19 cellular contexts compared by ENCODE assay signal in the genomic region with DNA sequence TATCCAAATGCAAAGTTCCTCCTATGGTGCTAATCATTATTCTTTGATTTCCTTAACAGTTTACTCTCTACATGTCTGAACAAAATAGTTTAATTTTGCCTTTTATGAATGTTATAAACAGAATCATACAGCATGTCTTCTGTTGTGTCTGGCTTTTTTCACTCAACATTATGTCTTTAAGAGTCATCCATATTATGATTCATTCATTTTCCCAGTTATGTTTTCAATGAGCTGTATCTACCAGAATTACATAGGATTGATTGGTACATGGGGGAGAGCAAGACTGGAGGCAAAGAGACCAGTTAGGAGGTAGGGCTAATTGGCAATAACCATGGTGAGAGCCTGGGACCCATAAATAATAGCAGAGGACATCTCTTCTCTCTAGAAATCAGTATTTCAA. TPM values are rescaled to one million over a fixed set of nuclear protein-coding genes. Genes with fewer than 3 reads are reported as not detected.
DNase-seq lines count a peak whose midpoint lies in the region; ATAC-seq, FAIRE-seq and TF ChIP-seq lines count a peak whose summit lies in the region.
"Had no signal": no experiment of that assay in that cellular context is flagged by ENCODE, and none has a peak within 500 bp of the region (broad histone marks: within the 10 kb centered on the region; RNA-seq: fewer than 3 reads in every experiment).

No MANE protein-coding gene starts in this region.

- no peak for TF ChIP-seq CTCF in PC-9 (conservative IDR thresholded peaks at IDR 0.05)
- TF ChIP-seq CTCF in endothelial cell of umbilical vein (IDR thresholded peaks at IDR 0.05; ENCODE audit: extremely low read depth in 1 of 2, insufficient read depth in 1 of 2, low read depth in 1 of 2, low read length in 2 of 2), result no peak
- no peak for TF ChIP-seq CTCF in osteocyte (IDR thresholded peaks at IDR 0.05)
- no peak for TF ChIP-seq CTCF in right lobe of liver (IDR thresholded peaks at IDR 0.05)

- no peaks in the 10 kb centered on the region for H3K9me2 ChIP-seq in PC-9 (ENCODE audit: insufficient read depth)

- H3K4me3 ChIP-seq in PC-9, result no peak overlapping the region
- no peak overlapping the region for H3K4me3 ChIP-seq in endothelial cell of umbilical vein (replicated peaks in 1 of 3; ENCODE audit: insufficient read depth in 1 of 3, low read depth in 1 of 3, low read length in 3 of 3)
- no peak overlapping the region for H3K4me3 ChIP-seq in right lobe of liver
- H3K4me3 ChIP-seq: adrenal gland, dorsolateral prefrontal cortex, testis had no signal

- no peaks in the 10 kb centered on the region for H3K9me1 ChIP-seq in endothelial cell of umbilical vein (replicated peaks; ENCODE audit: control insufficient read depth, extremely low read depth, insufficient read depth, low read length)

- no peak overlapping the region for H3K4me3 Mint-ChIP-seq in osteocyte (ENCODE audit: unreplicated experiment)
- H3K4me3 Mint-ChIP-seq: CD8-positive, alpha-beta memory T cell had no signal

- H3K36me3 ChIP-seq in PC-9 (ENCODE audit: low read depth) (no peaks in the 10 kb centered on the region), endothelial cell of umbilical vein (ENCODE audit: control insufficient read depth in 2 of 2, extremely low read depth in 1 of 2, insufficient read depth in 2 of 2, low read length in 2 of 2) (no peaks in the 10 kb centered on the region), right lobe of liver (no peaks in the 10 kb centered on the region)
- H3K36me3 ChIP-seq: adrenal gland, neutrophil had no signal

- H3K4me1 ChIP-seq in PC-9 (replicated peaks; ENCODE audit: insufficient read depth) (peaks cover 37% of the 10 kb centered on the region), endothelial cell of umbilical vein (ENCODE audit: control insufficient read depth, extremely low read depth, insufficient read depth, low read length) (peaks cover 28% of the 10 kb centered on the region), right lobe of liver (peaks cover 0 to 6% (median 0%) of the 10 kb centered on the region in 4 donors)
- H3K4me1 ChIP-seq: adrenal gland, testis had no signal

- H2AFZ ChIP-seq in PC-9 (no peak overlapping the region), endothelial cell of umbilical vein (ENCODE audit: low read depth, low read length) (no peak overlapping the region)

- H3K27me3 ChIP-seq in PC-9 (ENCODE audit: insufficient read depth, low read depth), result no peaks in the 10 kb centered on the region
- no peaks in the 10 kb centered on the region for H3K27me3 ChIP-seq in endothelial cell of umbilical vein (ENCODE audit: control insufficient read depth in 2 of 2, insufficient read depth in 2 of 2, low read length in 2 of 2)
- no peaks in the 10 kb centered on the region for H3K27me3 ChIP-seq in right lobe of liver
- H3K27me3 ChIP-seq: adrenal gland, neutrophil, testis had no signal

- no peaks in the 10 kb centered on the region for H3K27me3 Mint-ChIP-seq in osteocyte (ENCODE audit: unreplicated experiment)
- H3K27me3 Mint-ChIP-seq: CD8-positive, alpha-beta memory T cell had no signal

- intact Hi-C loops in PC-9 (cut with micrococcal nuclease; ENCODE audit: unreplicated experiment) (no loop called here), endothelial cell of umbilical vein (cut with micrococcal nuclease) (loop anchor here (1.0 kb wide), 1 partner anchor 16 kb away; no protein-coding TSS in a partner anchor), right lobe of liver (cut with DNase I) (no loop called here)

- peaks cover 7% of the 10 kb centered on the region for H3F3A ChIP-seq in PC-9 (ENCODE audit: insufficient read depth, low read depth)

- CTCF ChIA-PET in PC-9 (lab: Charles Lee), result no interaction called here
- CTCF ChIA-PET in endothelial cell of umbilical vein (lab: Charles Lee), result interaction anchor here (0.7 to 2.1 kb wide), 5 partner anchors 10 to 102 kb away, joined by 3 to 17 read pairs (median 4); a partner anchor contains a TSS

- no peak for FAIRE-seq in endothelial cell of umbilical vein (lab: Jason Lieb, UNC)
- FAIRE-seq: GM12891 had no signal

- ATAC-seq in activated CD4-positive, CD25-positive, alpha-beta regulatory T cell treated with anti-CD3 and anti-CD28 coated beads, Interleukin-2, amount 50 U/mL, for 24 hours, result no peak
- no peak for ATAC-seq in right lobe of liver

- H3K79me2 ChIP-seq in PC-9 (ENCODE audit: low read depth) (no peaks in the 10 kb centered on the region), endothelial cell of umbilical vein (ENCODE audit: control insufficient read depth, insufficient read depth, low read length) (no peaks in the 10 kb centered on the region)

- TF ChIP-seq POLR2A in endothelial cell of umbilical vein (IDR thresholded peaks at IDR 0.05; ENCODE audit: low read depth, low read length) (no peak), right lobe of liver (IDR thresholded peaks at IDR 0.05) (no peak)

- POLR2A ChIA-PET in PC-9 (lab: Charles Lee; ENCODE audit: unreplicated experiment) (interaction anchor here (0.6 to 1.2 kb wide), 4 partner anchors 15 to 93 kb away, joined by 3 to 16 read pairs (median 4); no protein-coding TSS in a partner anchor), endothelial cell of umbilical vein (lab: Charles Lee) (interaction anchor here (0.6 to 1.5 kb wide), 2 partner anchors 14 to 15 kb away, joined by 5 to 9 read pairs; no protein-coding TSS in a partner anchor)

- peak overlapping the region; percentile 28; the same call in 1 of the 2 replicates for H3K4me2 ChIP-seq in PC-9
- peak overlapping the region; percentile 91 for H3K4me2 ChIP-seq in endothelial cell of umbilical vein (ENCODE audit: insufficient read depth, low read length)

- H3K36me3 Mint-ChIP-seq in osteocyte (ENCODE audit: unreplicated experiment), result no peaks in the 10 kb centered on the region
- H3K36me3 Mint-ChIP-seq: CD8-positive, alpha-beta memory T cell had no signal

- dilution Hi-C loops in endothelial cell of umbilical vein (cut with MboI; ENCODE audit: extremely low pct_ligation_motif_present, low sequenced_read_pairs), result no loop called here

- H3K9me3 ChIP-seq in PC-9 (ENCODE audit: insufficient read depth, low read depth), result no peaks in the 10 kb centered on the region
- no peaks in the 10 kb centered on the region for H3K9me3 ChIP-seq in endothelial cell of umbilical vein (replicated peaks; ENCODE audit: control insufficient read depth, insufficient read depth, low read length)
- H3K9me3 ChIP-seq in right lobe of liver, result no peaks in the 10 kb centered on the region
- H3K9me3 ChIP-seq: adrenal gland, neutrophil, testis had no signal

- H4K20me1 ChIP-seq in PC-9 (ENCODE audit: insufficient read depth) (no peaks in the 10 kb centered on the region), endothelial cell of umbilical vein (replicated peaks; ENCODE audit: control insufficient read depth, extremely low read depth, insufficient read depth, low read length) (no peaks in the 10 kb centered on the region)

- H3K27ac ChIP-seq in PC-9 (peak overlapping the region; percentile 53), endothelial cell of umbilical vein (ENCODE audit: insufficient read depth, low read depth, low read length) (peak overlapping the region; percentile 45), right lobe of liver (no peak overlapping the region)
- H3K27ac ChIP-seq: adrenal gland, dorsolateral prefrontal cortex, neutrophil, testis, VCaP had no signal

- BruUV-seq in PC-9 (replicated peaks; lab: Mats Ljungman, UMichigan) (no TSS peak), endothelial cell of umbilical vein (replicated peaks; lab: Mats Ljungman, UMichigan) (no TSS peak)

- H3K9me3 Mint-ChIP-seq in osteocyte (ENCODE audit: unreplicated experiment), result peaks cover 7% of the 10 kb centered on the region
- H3K9me3 Mint-ChIP-seq: CD8-positive, alpha-beta memory T cell had no signal

- H3K27ac Mint-ChIP-seq in osteocyte (ENCODE audit: unreplicated experiment), result peak overlapping the region; percentile 90

- H3K4me1 Mint-ChIP-seq in osteocyte (ENCODE audit: unreplicated experiment), result peaks cover 55% of the 10 kb centered on the region

- DNase-seq in ELR (ENCODE audit: low read depth), result peak; percentile 51
- no peak for DNase-seq in PC-9
- no peak for DNase-seq in endothelial cell of umbilical vein (ENCODE audit: low read depth, low spot score)
- no peak for DNase-seq in osteocyte (ENCODE audit: extremely low spot score, unreplicated experiment)
- DNase-seq in NCI-H2196 treated with DMSO at 0.1 percent for 48 hours (lab: John Stamatoyannopoulos, UW; ENCODE audit: unreplicated experiment), result no peak
- no peak for DNase-seq in right lobe of liver
- DNase-seq: activated CD4-positive, alpha-beta T cell treated with anti-CD3 and anti-CD28 coated beads, Interleukin-2, amount 50 U/mL, for 4 hours; activated CD8-positive, alpha-beta memory T cell treated with anti-CD3 and anti-CD28 coated beads, Interleukin-2, amount 50 U/mL, for 48 hours; activated gamma-delta T cell; adrenal gland; CD8-positive, alpha-beta memory T cell; dorsolateral prefrontal cortex; erythroblast; T-helper 2 cell; testis had no signal

- peak overlapping the region; percentile 32 for H3K9ac ChIP-seq in endothelial cell of umbilical vein (replicated peaks; ENCODE audit: extremely low read depth, insufficient read depth, low read length)

TF ChIP-seq in endothelial cell of umbilical vein, 7 proteins besides CTCF, POLR2A, EP300 and RAD21 (continues in another document):
- TF ChIP-seq POLR2AphosphoS5 (IDR thresholded peaks at IDR 0.05; ENCODE audit: insufficient read depth, low read depth, low read length), result no peak
- TF ChIP-seq MYC (IDR thresholded peaks at IDR 0.05; ENCODE audit: low read depth, low read length), result no peak
- no peak for TF ChIP-seq GATA2 (IDR thresholded peaks at IDR 0.05; ENCODE audit: insufficient read depth, insufficient read length, low read depth, low read length)
- TF ChIP-seq JUN (IDR thresholded peaks at IDR 0.05; ENCODE audit: borderline replicate concordance, insufficient read depth, insufficient read length, low read depth), result no peak
- TF ChIP-seq FOS (IDR thresholded peaks at IDR 0.05; ENCODE audit: borderline replicate concordance, insufficient read depth, low read length), result no peak
- TF ChIP-seq, protein P1, sequence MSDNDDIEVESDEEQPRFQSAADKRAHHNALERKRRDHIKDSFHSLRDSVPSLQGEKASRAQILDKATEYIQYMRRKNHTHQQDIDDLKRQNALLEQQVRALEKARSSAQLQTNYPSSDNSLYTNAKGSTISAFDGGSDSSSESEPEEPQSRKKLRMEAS (IDR thresholded peaks at IDR 0.05; ENCODE audit: insufficient read depth, insufficient read length), result no peak

RNA-seq across cellular contexts. Expression of a gene that starts 16.6 kb away (rescaled TPM):
- total RNA-seq in PC-9 (2021) (31.1 and 38.2 TPM in 2 replicates), endothelial cell of umbilical vein (26.6 and 27.5 TPM in 2 replicates), osteocyte (14.6 and 15.9 TPM in 2 replicates), right lobe of liver (10 to 100 TPM in 1 of 6 experiments, 1 to 10 TPM in 5; 2.4 to 17.6 (median 4.5) TPM)
- 7.9 and 8.3 TPM in 2 replicates for polyA plus RNA-seq in endothelial cell of umbilical vein
- 7.5 and 9.5 TPM in 2 replicates for polyA plus RNA-seq in endothelial cell of umbilical vein (2011; cell fraction: cytosol; rRNA removed)
- 4.9 and 6.5 TPM in 2 replicates for polyA plus RNA-seq in endothelial cell of umbilical vein (2011; cell fraction: nucleus; rRNA removed)
- 9.3 and 12.6 TPM in 2 replicates for polyA plus RNA-seq in endothelial cell of umbilical vein (2012)
- 14.4 and 19.7 TPM in 2 replicates for polyA minus RNA-seq in endothelial cell of umbilical vein
- 10.9 TPM for polyA minus RNA-seq in endothelial cell of umbilical vein (2011; cell fraction: cytosol; rRNA and poly(A)+ RNA removed)
- 13.2 and 14.2 TPM in 2 replicates for polyA minus RNA-seq in endothelial cell of umbilical vein (2011; cell fraction: nucleus; rRNA and poly(A)+ RNA removed)

Comparison
In these comparisons a context has a peak if more than half of its experiments do, and no peak if none do; other contexts are left out.
1. H3K27ac ChIP-seq: peak in PC-9 (single experiment) and endothelial cell of umbilical vein (single experiment); none in right lobe of liver (0 of 3).